24 cellular contexts compared by ENCODE assay signal in genomic region chr17:64698725-64699124, GRCh38.
"Had no signal": no experiment of that assay in that cellular context is flagged by ENCODE, and none has a peak within 500 bp of the region (broad histone marks: within the 10 kb centered on the region; RNA-seq: fewer than 3 reads in every experiment).

No MANE protein-coding gene starts in this region.

- H3K9me3 Mint-ChIP-seq: activated CD4-positive, alpha-beta memory T cell treated with anti-CD3 and anti-CD28 coated beads for 36 hours; activated naive CD4-positive, alpha-beta T cell treated with anti-CD3 and anti-CD28 coated beads for 36 hours; natural killer cell; stimulated activated naive CD8-positive, alpha-beta T cell treated with anti-CD3 and anti-CD28 coated beads, Interleukin-15, Interleukin-2, amounts not matched to agents 100 ng/mL and 50 ng/mL, for 24 hours had no signal

- H3K4me3 Mint-ChIP-seq: activated CD4-positive, alpha-beta memory T cell treated with anti-CD3 and anti-CD28 coated beads for 36 hours; activated naive CD4-positive, alpha-beta T cell treated with anti-CD3 and anti-CD28 coated beads for 36 hours; activated naive CD8-positive, alpha-beta T cell treated with anti-CD3 and anti-CD28 coated beads, Interleukin-2, amount 10 ng/mL, durations not matched to agents 7 days and 5 days; mesothelial cell of epicardium; natural killer cell; stimulated activated naive CD8-positive, alpha-beta T cell treated with anti-CD3 and anti-CD28 coated beads, Interleukin-15, Interleukin-2, amounts not matched to agents 100 ng/mL and 50 ng/mL, for 24 hours had no signal

- H3K9me3 ChIP-seq: left ventricle myocardium inferior, pancreas, tibial nerve had no signal

- H3K36me3 ChIP-seq: left ventricle myocardium inferior, pancreas, tibial nerve had no signal

- H3K4me1 ChIP-seq: tibial nerve had no signal

- H3K4me1 Mint-ChIP-seq: mesothelial cell of epicardium had no signal

- ATAC-seq: natural killer cell, pancreas, right cardiac atrium had no signal

- H3K27ac Mint-ChIP-seq: activated CD4-positive, alpha-beta memory T cell treated with anti-CD3 and anti-CD28 coated beads for 36 hours; activated naive CD4-positive, alpha-beta T cell treated with anti-CD3 and anti-CD28 coated beads for 36 hours; activated naive CD8-positive, alpha-beta T cell treated with anti-CD3 and anti-CD28 coated beads, Interleukin-2, amount 10 ng/mL, durations not matched to agents 7 days and 5 days; mesothelial cell of epicardium; natural killer cell; stimulated activated naive CD8-positive, alpha-beta T cell treated with anti-CD3 and anti-CD28 coated beads, Interleukin-15, Interleukin-2, amounts not matched to agents 100 ng/mL and 50 ng/mL, for 24 hours had no signal

- DNase-seq: activated CD4-positive, alpha-beta memory T cell treated with anti-CD3 and anti-CD28 coated beads for 36 hours; activated CD4-positive, alpha-beta T cell treated with anti-CD3 and anti-CD28 coated beads for 48 hours; activated CD4-positive, CD25-positive, alpha-beta regulatory T cell; activated effector memory CD4-positive, alpha-beta T cell treated with Interleukin-2 at 50 U/mL for 16 hours; activated naive CD4-positive, alpha-beta T cell treated with anti-CD3 and anti-CD28 coated beads for 36 hours; activated naive CD8-positive, alpha-beta T cell treated with anti-CD3 and anti-CD28 coated beads, Interleukin-2, amount 10 ng/mL, durations not matched to agents 7 days and 5 days; activated T-cell treated with anti-CD3 and anti-CD28 coated beads, Interleukin-2, amount 50 U/mL, for 48 hours; amygdala; cerebellar nuclear complex; cortex of kidney; glutamatergic neuron; hippocampal formation; kidney glomerular epithelial cell; left ventricle myocardium inferior; natural killer cell; pancreas; right cardiac atrium; stimulated activated CD4-positive, alpha-beta T cell treated with anti-CD3 and anti-CD28 coated beads, Interleukin-12 subunit alpha, Interleukin-12 subunit beta, amount 100 ng/mL, for 4 hours; substantia nigra; T-helper 9 cell had no signal

- H3K27me3 Mint-ChIP-seq: stimulated activated naive CD8-positive, alpha-beta T cell treated with anti-CD3 and anti-CD28 coated beads, Interleukin-15, Interleukin-2, amounts not matched to agents 100 ng/mL and 50 ng/mL, for 24 hours had no signal

- H3K27ac ChIP-seq: epithelial cell of prostate, left ventricle myocardium inferior, pancreas, tibial nerve had no signal

- H3K27me3 ChIP-seq: pancreas, tibial nerve had no signal

- H3K36me3 Mint-ChIP-seq: activated CD4-positive, alpha-beta memory T cell treated with anti-CD3 and anti-CD28 coated beads for 36 hours; activated naive CD8-positive, alpha-beta T cell treated with anti-CD3 and anti-CD28 coated beads, Interleukin-2, amount 10 ng/mL, durations not matched to agents 7 days and 5 days; mesothelial cell of epicardium; natural killer cell had no signal

- H3K4me3 ChIP-seq: left ventricle myocardium inferior, pancreas, tibial nerve had no signal
